Comparison of ENCODE assay signal across 8 cellular contexts in the genomic region with DNA sequence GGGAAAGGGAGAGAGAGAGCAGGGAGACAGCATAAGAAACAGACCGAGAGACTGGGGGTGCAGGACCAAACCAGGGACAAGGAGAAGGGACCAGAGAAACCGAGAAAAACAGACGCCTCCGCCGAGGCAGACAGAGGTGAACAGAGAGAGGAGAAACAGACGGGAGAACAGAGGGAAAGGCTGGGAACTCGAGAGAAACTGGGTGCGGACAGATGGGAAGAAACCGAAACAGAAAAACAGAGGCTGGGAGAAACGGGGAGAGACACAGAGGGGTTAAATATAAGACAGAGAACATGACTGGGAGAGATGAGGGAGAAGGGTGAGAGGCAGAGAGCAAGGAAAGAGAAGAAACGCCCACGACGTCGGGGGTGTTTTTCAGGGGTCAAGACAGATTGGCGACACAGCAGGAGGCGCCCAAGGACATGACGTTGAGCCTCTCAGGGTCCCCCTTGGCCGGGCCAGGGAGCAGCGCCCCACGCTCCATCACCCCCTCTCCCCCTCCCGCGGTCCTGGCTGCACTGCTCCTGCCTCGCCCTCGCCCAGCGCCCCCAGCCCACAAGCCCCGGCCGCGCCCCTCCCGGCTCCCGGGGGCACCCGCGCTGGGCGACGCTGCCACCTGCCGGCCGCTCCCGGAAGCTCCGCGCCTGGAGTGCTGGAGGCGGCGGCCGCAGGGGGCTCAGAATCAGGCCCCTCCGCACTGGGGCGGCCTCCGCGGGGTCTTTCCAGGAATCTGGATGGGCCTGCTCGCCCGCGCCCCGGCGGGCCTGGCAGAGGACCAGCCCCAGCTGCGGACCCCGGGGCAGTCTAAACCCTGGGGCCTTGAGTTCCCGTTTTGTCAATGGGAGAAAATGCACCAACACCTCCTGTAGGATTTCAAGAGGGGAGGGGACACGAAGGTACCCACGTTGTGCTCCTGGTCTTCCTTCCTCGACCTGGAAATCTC. TPM values are rescaled to one million over a fixed set of nuclear protein-coding genes. Genes with fewer than 3 reads are reported as not detected.
DNase-seq lines count a peak whose midpoint lies in the region; ATAC-seq and TF ChIP-seq lines count a peak whose summit lies in the region.

No MANE protein-coding gene starts in this region.

- H3K4me3 Mint-ChIP-seq in T-helper 2 cell treated with Interferon-gamma antibody and Interleukin-4, amounts not matched to agents 5 μg/mL and 100 μg/mL, for 36 hours, result peak overlapping the region; percentile 87

- H3K4me3 ChIP-seq in BJ (ENCODE audit: low read depth, low read length) (peak overlapping the region; percentile 51), astrocyte of the spinal cord (ENCODE audit: low read depth, low read length) (peak overlapping the region; percentile 52), iPS-15b (ENCODE audit: low read depth, low read length) (peak overlapping the region; percentile 59), skin epidermis (peak overlapping the region; percentile 27 to 60 (median 48))

- TF ChIP-seq CTCF in BJ (IDR thresholded peaks at IDR 0.05; ENCODE audit: insufficient read depth, low read depth, low read length) (peak; percentile 34; the same call in 1 of the 2 replicates), astrocyte of the spinal cord (IDR thresholded peaks at IDR 0.05; ENCODE audit: low read depth, low read length) (peak; percentile 64)

- in situ Hi-C loops in astrocyte of the spinal cord (cut with HindIII; ENCODE audit: low sequenced_read_pairs), result no loop called here

- peak overlapping the region in 19 of 21 experiments; percentile 10 to 90 (median 66) for H3K27ac ChIP-seq in skin epidermis

- H3K4me1 Mint-ChIP-seq in T-helper 2 cell treated with Interferon-gamma antibody and Interleukin-4, amounts not matched to agents 5 μg/mL and 100 μg/mL, for 36 hours (ENCODE audit: low read depth), result peaks cover 16% of the 10 kb centered on the region

- no peaks in the 10 kb centered on the region for H3K9me3 Mint-ChIP-seq in T-helper 2 cell treated with Interferon-gamma antibody and Interleukin-4, amounts not matched to agents 5 μg/mL and 100 μg/mL, for 36 hours

- POLR2A ChIA-PET in BJ (lab: Charles Lee), result interaction anchor here (1.0 to 11.4 kb wide), 4 partner anchors 54 to 76 kb away, joined by 3 to 286 read pairs (median 4); a partner anchor contains a TSS

- no peak for DNase-seq in BJ (ENCODE audit: low read depth)
- peak; percentile 62 for DNase-seq in HK-2 (ENCODE audit: unreplicated experiment)
- DNase-seq in T-helper 2 cell treated with Interferon-gamma antibody and Interleukin-4, amounts not matched to agents 5 μg/mL and 100 μg/mL, for 36 hours (ENCODE audit: low spot score), result peak; percentile 63
- DNase-seq in astrocyte of the spinal cord (ENCODE audit: low read depth, low spot score), result peak; percentile 61
- no peak for DNase-seq in GOT3 (lab: John Stamatoyannopoulos, UW)

- peak overlapping the region; percentile 71 for H3K27ac Mint-ChIP-seq in T-helper 2 cell treated with Interferon-gamma antibody and Interleukin-4, amounts not matched to agents 5 μg/mL and 100 μg/mL, for 36 hours

- H3K36me3 Mint-ChIP-seq in T-helper 2 cell treated with Interferon-gamma antibody and Interleukin-4, amounts not matched to agents 5 μg/mL and 100 μg/mL, for 36 hours (ENCODE audit: low read depth), result no peaks in the 10 kb centered on the region

- H3K9me3 ChIP-seq in iPS-15b (ENCODE audit: control insufficient read depth, insufficient read depth, low read length), result no peaks in the 10 kb centered on the region

- H3K4me1 ChIP-seq in iPS-15b (ENCODE audit: control insufficient read depth, insufficient read depth, low read length), result peaks cover 22% of the 10 kb centered on the region

- no peak overlapping the region for H3K9ac ChIP-seq in iPS-15b (ENCODE audit: low read depth, low read length)

- no peak for ATAC-seq in HG02642 (IDR thresholded peaks at IDR 0.05; ENCODE audit: poor library complexity, unreplicated experiment)

- H3K27me3 Mint-ChIP-seq in T-helper 2 cell treated with Interferon-gamma antibody and Interleukin-4, amounts not matched to agents 5 μg/mL and 100 μg/mL, for 36 hours (ENCODE audit: low read depth), result peaks cover 3% of the 10 kb centered on the region

- CTCF ChIA-PET in BJ (lab: Yijun Ruan, JAX), result interaction anchor here (0.6 to 18.7 kb wide), 20 partner anchors 8 to 133 kb away, joined by 3 to 515 read pairs (median 10); a partner anchor contains a TSS

- H3K36me3 ChIP-seq in BJ (ENCODE audit: control insufficient read depth, insufficient read depth, low read length), result no peaks in the 10 kb centered on the region
- H3K36me3 ChIP-seq in iPS-15b (ENCODE audit: control insufficient read depth, insufficient read depth, low read length), result no peaks in the 10 kb centered on the region

- H3K27me3 ChIP-seq in BJ (ENCODE audit: control insufficient read depth, insufficient read depth, low read length), result no peaks in the 10 kb centered on the region
- H3K27me3 ChIP-seq in iPS-15b (ENCODE audit: control insufficient read depth, insufficient read depth, low read length), result peaks cover 3% of the 10 kb centered on the region

RNA-seq across cellular contexts. Expression of a gene that starts 1.3 kb away (rescaled TPM):
- 0.58 and 0.67 TPM in 2 replicates for polyA plus RNA-seq in BJ (2011; rRNA removed)
- 0.10 and 0.33 TPM in 2 replicates for polyA minus RNA-seq in BJ (2011; rRNA and poly(A)+ RNA removed)

Comparison
In these comparisons a context has a peak if more than half of its experiments do, and no peak if none do; other contexts are left out.
1. DNase-seq: peak in HK-2 (single experiment), T-helper 2 cell treated with Interferon-gamma antibody and Interleukin-4, amounts not matched to agents 5 μg/mL and 100 μg/mL, for 36 hours (single experiment) and astrocyte of the spinal cord (single experiment); none in BJ (single experiment) and GOT3 (single experiment).
2. Peak in every context shown above with its lines, with median percentiles within 50 percentile points of each other: H3K4me3 ChIP-seq.